Comparison of ENCODE assay signal across 11 cellular contexts in the genomic region with DNA sequence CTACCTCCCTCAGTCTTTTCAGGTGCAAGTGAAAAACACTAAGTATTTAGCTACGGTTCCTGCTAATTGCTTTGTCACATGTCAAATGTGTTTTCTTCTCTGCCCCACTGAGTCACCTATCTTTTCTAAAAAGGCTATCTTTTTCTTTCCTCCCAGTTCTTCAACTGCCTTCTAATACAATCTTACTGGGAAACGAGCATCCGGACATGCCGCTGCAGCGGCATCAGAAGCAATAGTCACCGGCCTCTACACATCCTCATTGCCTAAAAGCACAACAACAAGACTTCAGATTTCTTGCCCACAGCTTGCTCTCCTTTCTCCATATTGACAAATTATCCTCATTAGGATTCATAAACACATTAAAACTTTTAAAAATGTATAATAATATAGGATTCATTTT. TPM values are rescaled to one million over a fixed set of nuclear protein-coding genes. Genes with fewer than 3 reads are reported as not detected.
DNase-seq lines count a peak whose midpoint lies in the region; ATAC-seq and TF ChIP-seq lines count a peak whose summit lies in the region.
"Had no signal": no experiment of that assay in that cellular context is flagged by ENCODE, and none has a peak within 500 bp of the region (broad histone marks: within the 10 kb centered on the region; RNA-seq: fewer than 3 reads in every experiment).

No MANE protein-coding gene starts in this region.

- no peak for ATAC-seq in left lung
- ATAC-seq in upper lobe of right lung: no peak
- no peak for ATAC-seq in HG02884 (IDR thresholded peaks at IDR 0.05; ENCODE audit: unreplicated experiment)
- ATAC-seq: T-helper 17 cell had no signal

- H3K9me3 ChIP-seq in left lung: no peaks in the 10 kb centered on the region
- no peaks in the 10 kb centered on the region for H3K9me3 ChIP-seq in upper lobe of right lung

- H3K27ac ChIP-seq in left lung (no peak overlapping the region), upper lobe of right lung (no peak overlapping the region)

- peaks cover 0 to 6% of the 10 kb centered on the region in 2 donors for H3K4me1 ChIP-seq in left lung
- no peaks in the 10 kb centered on the region for H3K4me1 ChIP-seq in upper lobe of right lung

- intact Hi-C loops in left lung (cut with DNase I) (no loop called here), upper lobe of right lung (cut with DNase I) (no loop called here)

- in situ Hi-C loops in astrocyte of the cerebellum (cut with HindIII; ENCODE audit: low sequenced_read_pairs): no loop called here

- H3K27me3 ChIP-seq in left lung: peaks cover 0 to 50% of the 10 kb centered on the region in 2 donors
- H3K27me3 ChIP-seq in upper lobe of right lung: no peaks in the 10 kb centered on the region

- H3K36me3 ChIP-seq in left lung (no peaks in the 10 kb centered on the region), upper lobe of right lung (no peaks in the 10 kb centered on the region)

- TF ChIP-seq CTCF in astrocyte of the cerebellum (IDR thresholded peaks at IDR 0.05; ENCODE audit: low read depth, low read length, missing control alignments) (no peak), left lung (IDR thresholded peaks at IDR 0.05) (no peak), upper lobe of right lung (IDR thresholded peaks at IDR 0.05) (no peak)

- peak in 2 of 3 experiments; percentile 39 to 73 for DNase-seq in NCI-H1417 (lab: John Stamatoyannopoulos, UW)
- no peak for DNase-seq in NCI-H1417 treated with DMSO at 0.1 percent for 48 hours (lab: John Stamatoyannopoulos, UW)
- DNase-seq in astrocyte of the cerebellum (ENCODE audit: low read depth): no peak
- DNase-seq in left lung: no peak
- DNase-seq in upper lobe of right lung: no peak
- DNase-seq in A172 (ENCODE audit: low spot score): no peak
- no peak for DNase-seq in NCI-H2081 treated with DMSO at 0.1 percent for 48 hours (lab: John Stamatoyannopoulos, UW)
- DNase-seq: 8988T, NCI-H1092, T-helper 17 cell had no signal

- H3K4me3 ChIP-seq in astrocyte of the cerebellum (ENCODE audit: low read depth, low read length) (peak overlapping the region; percentile 87), left lung (peak overlapping the region; percentile 47 to 63), upper lobe of right lung (peak overlapping the region; percentile 77)

RNA-seq across cellular contexts. Expression of gene PCDH9, which starts 1.2 kb away (rescaled TPM):
- total RNA-seq in left lung: 10 to 100 TPM in 1 of 2 donors, 1 to 10 TPM in 1; 3.4 to 11.6 TPM
- 5.1 TPM for total RNA-seq in upper lobe of right lung
- total RNA-seq in A172 (2014; rRNA removed; shearing (Covaris generic)): 0.02 TPM in 1 of 2 replicates, not detected in the other

Comparison
In these comparisons a context has a peak if more than half of its experiments do, and no peak if none do; other contexts are left out.
1. DNase-seq: peak in NCI-H1417 (2 of 3); none in NCI-H1417 treated with DMSO at 0.1 percent for 48 hours (single experiment), astrocyte of the cerebellum (single experiment), left lung (0 of 2), upper lobe of right lung (single experiment), A172 (single experiment) and NCI-H2081 treated with DMSO at 0.1 percent for 48 hours (single experiment).
2. Peak in every context shown above with its lines, with median percentiles within 50 percentile points of each other: H3K4me3 ChIP-seq.